Comparison of ENCODE assay signal across 6 cellular contexts in genomic region chr18:78283425-78283824, GRCh38.
TF ChIP-seq lines count a peak whose summit lies in the region.
"Not testable (repeated sequence)": the region's sequence is repeated elsewhere in the genome, so short reads cannot be mapped to it uniquely, and the experiment has no call there.

No MANE protein-coding gene starts in this region.

TF ChIP-seq in A549, 52 proteins besides CTCF, POLR2A, EP300 and RAD21:
- TF ChIP-seq CEBPB (IDR thresholded peaks at IDR 0.05) = peak; percentile 12 to 39; a peak in 2 of 4 replicates

TF ChIP-seq in IMR-90, 13 proteins besides CTCF, POLR2A, EP300 and RAD21:
- TF ChIP-seq CEBPB (IDR thresholded peaks at IDR 0.05; ENCODE audit: low read depth, low read length) = peak; percentile 77

TF ChIP-seq in Ishikawa, 13 proteins besides CTCF, POLR2A, EP300 and RAD21:
- peak; percentile 67; the same call in 1 of the 2 replicates for TF ChIP-seq CEBPB (IDR thresholded peaks at IDR 0.05)
TF ChIP-seq in Ishikawa: peak in this region for 1; not testable (repeated sequence) for 12.

TF ChIP-seq in K562, 482 proteins besides CTCF, POLR2A, EP300 and RAD21:
- TF ChIP-seq CEBPB (tag; IDR thresholded peaks at IDR 0.05) = peak; percentile 71
- not testable (repeated sequence) for TF ChIP-seq CEBPG (CRISPR knock-in tag; IDR thresholded peaks at IDR 0.05)
- TF ChIP-seq CEBPG (tag; conservative IDR thresholded peaks at IDR 0.05 in 1 of 2, IDR thresholded peaks at IDR 0.05 in 1 of 2) = peak in 1 of 2 experiments; percentile 75; a peak in 2 of 4 replicates
TF ChIP-seq in K562: peak in this region for 2; not testable (repeated sequence) for 480.

TF ChIP-seq in H1, 55 proteins besides CTCF, POLR2A, EP300 and RAD21:
- peak; percentile 94 for TF ChIP-seq CEBPB (IDR thresholded peaks at IDR 0.05; ENCODE audit: low read depth, low read length)

TF ChIP-seq in HepG2, 621 proteins besides CTCF, POLR2A, EP300 and RAD21:
- TF ChIP-seq CEBPB (IDR thresholded peaks at IDR 0.05; ENCODE audit: borderline replicate concordance, low read depth, low read length) = peak; percentile 65
- TF ChIP-seq, protein P1, sequence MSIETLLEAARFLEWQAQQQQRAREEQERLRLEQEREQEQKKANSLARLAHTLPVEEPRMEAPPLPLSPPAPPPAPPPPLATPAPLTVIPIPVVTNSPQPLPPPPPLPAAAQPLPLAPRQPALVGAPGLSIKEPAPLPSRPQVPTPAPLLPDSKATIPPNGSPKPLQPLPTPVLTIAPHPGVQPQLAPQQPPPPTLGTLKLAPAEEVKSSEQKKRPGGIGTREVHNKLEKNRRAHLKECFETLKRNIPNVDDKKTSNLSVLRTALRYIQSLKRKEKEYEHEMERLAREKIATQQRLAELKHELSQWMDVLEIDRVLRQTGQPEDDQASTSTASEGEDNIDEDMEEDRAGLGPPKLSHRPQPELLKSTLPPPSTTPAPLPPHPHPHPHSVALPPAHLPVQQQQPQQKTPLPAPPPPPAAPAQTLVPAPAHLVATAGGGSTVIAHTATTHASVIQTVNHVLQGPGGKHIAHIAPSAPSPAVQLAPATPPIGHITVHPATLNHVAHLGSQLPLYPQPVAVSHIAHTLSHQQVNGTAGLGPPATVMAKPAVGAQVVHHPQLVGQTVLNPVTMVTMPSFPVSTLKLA (IDR thresholded peaks at IDR 0.05) = peak; percentile 41
